In genomic region chr12:2263921-2264320, GRCh38 we compare ENCODE assay signal across 26 cellular contexts.
DNase-seq lines count a peak whose midpoint lies in the region; ATAC-seq and TF ChIP-seq lines count a peak whose summit lies in the region.
"Had no signal": no experiment of that assay in that cellular context is flagged by ENCODE, and none has a peak within 500 bp of the region (broad histone marks: within the 10 kb centered on the region; RNA-seq: fewer than 3 reads in every experiment).

No MANE protein-coding gene starts in this region.

- peak overlapping the region; percentile 97 for H2BK120ac ChIP-seq in IMR-90 (ENCODE audit: low read depth, low read length)

- H3K4me1 Mint-ChIP-seq in stimulated activated memory B cell treated with anti-CD40 and anti-IgM and Interleukin-4, amounts not matched to agents 10 μg/mL and 1 μg/mL and 100 μg/mL, for 72 hours: peaks cover 7% of the 10 kb centered on the region

- in situ Hi-C loops in IMR-90 (cut with MboI; ENCODE audit: low sequenced_read_pairs): no loop called here

- H4K20me1 ChIP-seq in IMR-90 (ENCODE audit: insufficient read depth, low read length) (no peaks in the 10 kb centered on the region), fibroblast of lung (ENCODE audit: control insufficient read depth, extremely low read depth, insufficient read depth, low read length) (no peaks in the 10 kb centered on the region)

- CTCF ChIA-PET in AG04450 (lab: Charles Lee) (interaction anchor here (1.1 kb wide), 1 partner anchor 20 kb away, joined by 9 read pairs; no protein-coding TSS in a partner anchor), IMR-90 (lab: Yijun Ruan, JAX) (no interaction called here)

- peak overlapping the region; percentile 98 for H2BK20ac ChIP-seq in IMR-90 (ENCODE audit: low read depth, low read length)

- no TSS peak for BruUV-seq in IMR-90 (replicated peaks; lab: Mats Ljungman, UMichigan)

- no peak overlapping the region for H2AK9ac ChIP-seq in IMR-90 (replicated peaks; ENCODE audit: low read depth, low read length, poor library complexity)

- peaks cover 62% of the 10 kb centered on the region for H3K9me1 ChIP-seq in IMR-90 (ENCODE audit: insufficient read depth, low read length)

- 100% methylated on average over 1 of the region's 4 CpGs; no CpG with 5 or more reads in 1 of the 2 experiments for whole genome bisulfite sequencing in IMR-90 (ENCODE audit: extremely low coverage in 2 of 2, insufficient read length in 1 of 2), 2 experiments

- peak overlapping the region; percentile 92 for H3K27ac ChIP-seq in AG04450 (ENCODE audit: low read depth, low read length)
- H3K27ac ChIP-seq in IMR-90 (ENCODE audit: insufficient read depth, low read length): peak overlapping the region; percentile 85
- H3K27ac ChIP-seq in fibroblast of lung (ENCODE audit: insufficient read depth, low read length): peak overlapping the region; percentile 86

- no peak for DNase-seq in AG04450 (ENCODE audit: low read depth, low spot score)
- no peak for DNase-seq in IMR-90
- no peak for DNase-seq in fibroblast of lung (ENCODE audit: low read depth in 2 of 2)
- DNase-seq in stimulated activated naive CD8-positive, alpha-beta T cell treated with anti-CD3 and anti-CD28 coated beads, Interleukin-15, Interleukin-2, amounts not matched to agents 100 U/mL and 50 U/mL, for 24 hours: no peak
- no peak for DNase-seq in activated CD4-positive, alpha-beta T cell treated with anti-CD3 and anti-CD28 coated beads for 48 hours
- no peak for DNase-seq in D341Med (ENCODE audit: low spot score)
- DNase-seq: activated CD8-positive, alpha-beta T cell treated with anti-CD3 and anti-CD28 coated beads for 36 hours; activated naive CD4-positive, alpha-beta T cell treated with anti-CD3 and anti-CD28 coated beads, Interleukin-2, amount 50 U/mL, for 16 hours; amniotic stem cell; Calu3; Karpas-422; left ventricle myocardium superior; natural killer cell; NCI-H2081 treated with DMSO at 0.1 percent for 48 hours; NCI-H446; NCI-H774; nucleus accumbens; SIG-M5; stimulated activated naive CD4-positive, alpha-beta T cell treated with Interleukin-2 at 50 U/mL for 16 hours; T-helper 9 cell had no signal

- no peak overlapping the region for H3K27ac Mint-ChIP-seq in stimulated activated memory B cell treated with anti-CD40 and anti-IgM and Interleukin-4, amounts not matched to agents 10 μg/mL and 1 μg/mL and 100 μg/mL, for 72 hours
- H3K27ac Mint-ChIP-seq: activated CD8-positive, alpha-beta T cell treated with anti-CD3 and anti-CD28 coated beads for 36 hours; activated T-helper 2 cell treated with anti-CD3 and anti-CD28 coated beads, Interferon-gamma antibody, Interleukin-2, Interleukin-4, amounts not matched to agents 10 μg/mL and 5 μg/mL and 100 μg/mL, durations not matched to agents 14 hours and 24 hours and 36 hours; natural killer cell had no signal

- H3K9ac ChIP-seq in IMR-90 (ENCODE audit: low read depth, low read length) (peak overlapping the region; percentile 39; the same call in 1 of the 2 replicates), fibroblast of lung (ENCODE audit: insufficient read depth, low read length) (no peak overlapping the region)

- H3K9me3 ChIP-seq in AG04450 (ENCODE audit: control insufficient read depth, insufficient read depth, low read length): no peaks in the 10 kb centered on the region
- H3K9me3 ChIP-seq in IMR-90 (ENCODE audit: control insufficient read depth, insufficient read depth, low read length): no peaks in the 10 kb centered on the region
- no peaks in the 10 kb centered on the region for H3K9me3 ChIP-seq in fibroblast of lung (ENCODE audit: control insufficient read depth, insufficient read depth, low read depth, low read length)

- H2BK15ac ChIP-seq in IMR-90 (ENCODE audit: low read depth, low read length): peak overlapping the region; percentile 95

- H3K79me2 ChIP-seq in fibroblast of lung (ENCODE audit: control insufficient read depth, insufficient read depth, low read length): no peaks in the 10 kb centered on the region

- TF ChIP-seq CTCF in AG04450 (IDR thresholded peaks at IDR 0.05; ENCODE audit: low read depth, low read length) (no peak), IMR-90 (conservative IDR thresholded peaks at IDR 0.05; ENCODE audit: low read depth, low read length) (no peak), fibroblast of lung (conservative IDR thresholded peaks at IDR 0.05 in 1 of 2, IDR thresholded peaks at IDR 0.05 in 1 of 2; ENCODE audit: low read depth in 1 of 2, low read length in 2 of 2) (no peak)

- H3K36me3 ChIP-seq in IMR-90 (ENCODE audit: control insufficient read depth, insufficient read depth, low read length) (no peaks in the 10 kb centered on the region), fibroblast of lung (ENCODE audit: control insufficient read depth, insufficient read depth, low read length) (no peaks in the 10 kb centered on the region)

- peak overlapping the region; percentile 97 for H3K14ac ChIP-seq in IMR-90 (replicated peaks; ENCODE audit: low read depth, low read length)

- intact Hi-C loops in IMR-90 (cut with micrococcal nuclease): no loop called here

- H3K4me3 ChIP-seq in AG04450 (ENCODE audit: low read depth, low read length): no peak overlapping the region
- H3K4me3 ChIP-seq in IMR-90 (ENCODE audit: insufficient read depth, low read depth, low read length): no peak overlapping the region
- no peak overlapping the region for H3K4me3 ChIP-seq in fibroblast of lung (replicated peaks in 1 of 4; ENCODE audit: control extremely low read depth in 1 of 4, insufficient read depth in 1 of 4, low read depth in 3 of 4, low read length in 4 of 4)
- H3K4me3 ChIP-seq: skin epidermis had no signal

- peak overlapping the region; percentile 76 for H4K5ac ChIP-seq in IMR-90 (ENCODE audit: low read depth, low read length)

- TF ChIP-seq RAD21 in IMR-90 (IDR thresholded peaks at IDR 0.05; ENCODE audit: low read length): no peak

- H3K18ac ChIP-seq in IMR-90 (ENCODE audit: low read depth, low read length): peak overlapping the region; percentile 95

- no peak for ATAC-seq in IMR-90 (ENCODE audit: low read depth)
- peak; percentile 29 for ATAC-seq in stimulated activated memory B cell treated with anti-CD40 and anti-IgM and Interleukin-4, amounts not matched to agents 10 μg/mL and 1 μg/mL and 100 μg/mL, for 72 hours
- ATAC-seq in stimulated activated naive CD8-positive, alpha-beta T cell treated with anti-CD3 and anti-CD28 coated beads, Interleukin-15, Interleukin-2, amounts not matched to agents 100 U/mL and 50 U/mL, for 24 hours: no peak
- ATAC-seq: activated CD8-positive, alpha-beta T cell treated with anti-CD3 and anti-CD28 coated beads for 36 hours; HepG2; natural killer cell; Panc1 had no signal

- peak overlapping the region; percentile 95 for H3K4ac ChIP-seq in IMR-90 (ENCODE audit: low read depth, low read length)

- H3K36me3 Mint-ChIP-seq in stimulated activated memory B cell treated with anti-CD40 and anti-IgM and Interleukin-4, amounts not matched to agents 10 μg/mL and 1 μg/mL and 100 μg/mL, for 72 hours: no peaks in the 10 kb centered on the region
- H3K36me3 Mint-ChIP-seq: mesothelial cell of epicardium, natural killer cell had no signal

- H3K27me3 Mint-ChIP-seq in stimulated activated memory B cell treated with anti-CD40 and anti-IgM and Interleukin-4, amounts not matched to agents 10 μg/mL and 1 μg/mL and 100 μg/mL, for 72 hours: peaks cover 7% of the 10 kb centered on the region
- H3K27me3 Mint-ChIP-seq: activated CD8-positive, alpha-beta T cell treated with anti-CD3 and anti-CD28 coated beads for 36 hours had no signal

- peaks cover 60% of the 10 kb centered on the region for H3K4me1 ChIP-seq in IMR-90 (ENCODE audit: control insufficient read depth, insufficient read depth, low read length)
- peaks cover 61% of the 10 kb centered on the region for H3K4me1 ChIP-seq in fibroblast of lung (ENCODE audit: control insufficient read depth, extremely low read depth, insufficient read depth, low read length)

- H3K27me3 ChIP-seq in AG04450 (ENCODE audit: control insufficient read depth, insufficient read depth, low read length): no peaks in the 10 kb centered on the region
- no peaks in the 10 kb centered on the region for H3K27me3 ChIP-seq in IMR-90 (ENCODE audit: control insufficient read depth, insufficient read depth, low read length)
- no peaks in the 10 kb centered on the region for H3K27me3 ChIP-seq in fibroblast of lung (ENCODE audit: control insufficient read depth, insufficient read depth, low read length)

- H4K8ac ChIP-seq in IMR-90 (ENCODE audit: low read depth in 2 of 2, low read length in 2 of 2): peak overlapping the region; percentile 82 to 90

- peak overlapping the region; percentile 96 for H4K91ac ChIP-seq in IMR-90 (ENCODE audit: insufficient read depth, low read depth, low read length)

- peak overlapping the region; percentile 86; the same call in 1 of the 2 replicates for H3K56ac ChIP-seq in IMR-90 (ENCODE audit: extremely low read depth, insufficient read depth, low read length)

- peaks cover 17 to 67% of the 10 kb centered on the region in 2 experiments; a peak in 3 of 4 replicates for H3K79me1 ChIP-seq in IMR-90 (ENCODE audit: low read depth in 1 of 2, low read length in 2 of 2)

- no peak for TF ChIP-seq POLR2A in IMR-90 (IDR thresholded peaks at IDR 0.05; ENCODE audit: low read depth, low read length)

- H2AK5ac ChIP-seq in IMR-90 (ENCODE audit: low read depth, low read length): peak overlapping the region; percentile 92

- peak overlapping the region; percentile 91 for H3K23ac ChIP-seq in IMR-90 (ENCODE audit: low read depth, low read length)

- H2BK5ac ChIP-seq in IMR-90 (ENCODE audit: low read depth, low read length, poor library complexity, severe bottlenecking): peak overlapping the region; percentile 92

- POLR2A ChIA-PET in AG04450 (lab: Yijun Ruan, JAX) (interaction anchor here (1.4 to 2.3 kb wide), 3 partner anchors 10 to 20 kb away, joined by 4 to 20 read pairs (median 7); no protein-coding TSS in a partner anchor), IMR-90 (lab: Charles Lee; ENCODE audit: unreplicated experiment) (no interaction called here)

- no peak overlapping the region for H2AFZ ChIP-seq in IMR-90 (replicated peaks; ENCODE audit: low read length, poor library complexity)
- H2AFZ ChIP-seq in fibroblast of lung (ENCODE audit: low read length): no peak overlapping the region

- no peak overlapping the region for H3K4me3 Mint-ChIP-seq in stimulated activated memory B cell treated with anti-CD40 and anti-IgM and Interleukin-4, amounts not matched to agents 10 μg/mL and 1 μg/mL and 100 μg/mL, for 72 hours
- H3K4me3 Mint-ChIP-seq: activated CD8-positive, alpha-beta T cell treated with anti-CD3 and anti-CD28 coated beads for 36 hours; mesothelial cell of epicardium; natural killer cell had no signal

- dilution Hi-C loops in IMR-90 (cut with HindIII; ENCODE audit: low sequenced_read_pairs, unreplicated experiment): no loop called here

- no peaks in the 10 kb centered on the region for H3K9me3 Mint-ChIP-seq in stimulated activated memory B cell treated with anti-CD40 and anti-IgM and Interleukin-4, amounts not matched to agents 10 μg/mL and 1 μg/mL and 100 μg/mL, for 72 hours
- H3K9me3 Mint-ChIP-seq: activated CD8-positive, alpha-beta T cell treated with anti-CD3 and anti-CD28 coated beads for 36 hours; activated T-helper 2 cell treated with anti-CD3 and anti-CD28 coated beads, Interferon-gamma antibody, Interleukin-2, Interleukin-4, amounts not matched to agents 10 μg/mL and 5 μg/mL and 100 μg/mL, durations not matched to agents 14 hours and 24 hours and 36 hours; mesothelial cell of epicardium; natural killer cell had no signal

- H3K4me2 ChIP-seq in IMR-90 (ENCODE audit: low read depth, low read length) (no peak overlapping the region), fibroblast of lung (ENCODE audit: extremely low read depth, insufficient read depth, low read length) (no peak overlapping the region)
